In genomic region chr4:59412739-59413138, GRCh38 we compare ENCODE assay signal across 20 cellular contexts.
DNase-seq lines count a peak whose midpoint lies in the region; ATAC-seq, FAIRE-seq and TF ChIP-seq lines count a peak whose summit lies in the region.
"Had no signal": no experiment of that assay in that cellular context is flagged by ENCODE, and none has a peak within 500 bp of the region (broad histone marks: within the 10 kb centered on the region; RNA-seq: fewer than 3 reads in every experiment).

No MANE protein-coding gene starts in this region.

- in situ Hi-C loops in GM13976 (cut with MboI; ENCODE audit: low sequenced_read_pairs, unreplicated experiment), result no loop called here

- no peaks in the 10 kb centered on the region for H3K4me1 ChIP-seq in PC-3 (ENCODE audit: insufficient read depth, low read length)
- H3K4me1 ChIP-seq: A549, BLaER1 had no signal

- H3F3A ChIP-seq in PC-3 (ENCODE audit: low read length, unreplicated experiment), result no peaks in the 10 kb centered on the region

- no peaks in the 10 kb centered on the region for H3K9me3 ChIP-seq in PC-3 (ENCODE audit: low read length)
- H3K9me3 ChIP-seq: A549, BLaER1 had no signal

- no peaks in the 10 kb centered on the region for H3K36me3 ChIP-seq in PC-3 (ENCODE audit: low read depth, low read length)
- H3K36me3 ChIP-seq: BLaER1 had no signal

- H3K27me3 ChIP-seq in PC-3 (ENCODE audit: low read length), result no peaks in the 10 kb centered on the region
- H3K27me3 ChIP-seq: BLaER1 had no signal

- H3K27ac ChIP-seq in PC-3 (ENCODE audit: low read length), result no peak overlapping the region
- H3K27ac ChIP-seq: A549, BLaER1, HL-60 had no signal

- H3K4me3 ChIP-seq in PC-3 (ENCODE audit: low read length), result no peak overlapping the region
- H3K4me3 ChIP-seq: A549, BLaER1, GM12878, GM23338, K562 had no signal

- no peak for ATAC-seq in PC-3
- ATAC-seq: A549, GM12878, GM23338, K562 had no signal

- CTCF ChIA-PET in PC-3 (lab: Charles Lee), result no interaction called here

- no peak overlapping the region for H3K4me2 ChIP-seq in PC-3 (ENCODE audit: low read length)
- H3K4me2 ChIP-seq: A549, BLaER1, GM23338 had no signal

- POLR2A ChIA-PET in PC-3 (lab: Charles Lee; ENCODE audit: unreplicated experiment), result no interaction called here

- H4K20me1 ChIP-seq in PC-3 (ENCODE audit: low read length), result no peaks in the 10 kb centered on the region
- H4K20me1 ChIP-seq: BLaER1 had no signal

- intact Hi-C loops in PC-3 (cut with micrococcal nuclease), result no loop called here

- no peak for TF ChIP-seq CTCF in PC-3 (conservative IDR thresholded peaks at IDR 0.05; ENCODE audit: low read depth, low read length)
- no peak for TF ChIP-seq CTCF in GM13976 (IDR thresholded peaks at IDR 0.05; ENCODE audit: borderline replicate concordance, control extremely low read depth, extremely low read depth, insufficient read depth, missing control alignments)

- no peak for FAIRE-seq in urothelium cell line (lab: Jason Lieb, UNC)
- FAIRE-seq: A549, GM12878, H54, HTR-8/SVneo, K562 had no signal

- BruUV-seq in PC-3 (replicated peaks; lab: Mats Ljungman, UMichigan), result no TSS peak

- H3K9me2 ChIP-seq in PC-3 (replicated peaks; ENCODE audit: low read length), result no peaks in the 10 kb centered on the region

- H3K9ac ChIP-seq in PC-3 (ENCODE audit: low read length), result no peak overlapping the region
- H3K9ac ChIP-seq: BLaER1 had no signal

- DNase-seq in COLO829 (ENCODE audit: low spot score), result peak; percentile 2
- peak; percentile 23 for DNase-seq in HT1080 (ENCODE audit: low read depth)
- DNase-seq in PC-3, result no peak
- DNase-seq in urothelium cell line (ENCODE audit: low spot score), result peak; percentile 4
- DNase-seq in epidermal melanocyte (ENCODE audit: insufficient read length, low spot score), result no peak
- DNase-seq in mucosa of gallbladder (ENCODE audit: low spot score), result no peak
- DNase-seq in GM13976 (ENCODE audit: low spot score), result no peak
- DNase-seq: Calu3; CD4-positive, alpha-beta memory T cell; DMS79 treated with DMSO at 0.1 percent for 48 hours; HCEC 1CT; IMR-90 had no signal

- no peaks in the 10 kb centered on the region for H3K79me2 ChIP-seq in PC-3 (ENCODE audit: low read length)

- 0 out of 2 replicates have a peak overlapping the region, but pooled peaks have one; percentile 3 for H2AFZ ChIP-seq in PC-3 (ENCODE audit: low read length)
- H2AFZ ChIP-seq: GM23338 had no signal

Comparison
In these comparisons a context has a peak if more than half of its experiments do, and no peak if none do; other contexts are left out.
1. DNase-seq: peak in COLO829 (single experiment), HT1080 (single experiment) and urothelium cell line (single experiment); none in PC-3 (single experiment), epidermal melanocyte (single experiment), mucosa of gallbladder (single experiment) and GM13976 (single experiment).